ENCODE assay signal across 17 cellular contexts in genomic region chr2:95041824-95042442, GRCh38. TPM values are rescaled to one million over a fixed set of nuclear protein-coding genes. Genes with fewer than 3 reads are reported as not detected.
DNase-seq lines count a peak whose midpoint lies in the region; ATAC-seq and TF ChIP-seq lines count a peak whose summit lies in the region.
"Had no signal": no experiment of that assay in that cellular context is flagged by ENCODE, and none has a peak within 500 bp of the region (broad histone marks: within the 10 kb centered on the region; RNA-seq: fewer than 3 reads in every experiment).

No MANE protein-coding gene starts in this region.

- no peak overlapping the region for H2AFZ ChIP-seq in H9 (ENCODE audit: low read length)
- H2AFZ ChIP-seq in mesenchymal stem cell (ENCODE audit: low read depth, low read length), result no peak overlapping the region

- H3K23ac ChIP-seq in H9 (ENCODE audit: insufficient read length, low read depth, low read length) (no peak overlapping the region), mesenchymal stem cell (ENCODE audit: low read length in 2 of 2) (no peak overlapping the region)

- H4K91ac ChIP-seq in H9 (ENCODE audit: insufficient read length, low read depth, low read length), result no peak overlapping the region
- H4K91ac ChIP-seq in mesenchymal stem cell (ENCODE audit: low read length), result no peak overlapping the region

- no peak overlapping the region for H2BK15ac ChIP-seq in H9 (ENCODE audit: low read depth, low read length)
- no peak overlapping the region for H2BK15ac ChIP-seq in mesenchymal stem cell (ENCODE audit: low read depth, poor library complexity, severe bottlenecking)

- no peak overlapping the region for H3K4me2 ChIP-seq in H9 (ENCODE audit: insufficient read depth, insufficient read length, low read length)
- no peak overlapping the region for H3K4me2 ChIP-seq in mesenchymal stem cell (ENCODE audit: low read length, poor library complexity, severe bottlenecking)

- peak overlapping the region; percentile 18 to 88 (median 80) for H3K27ac Mint-ChIP-seq in CD4-positive, CD25-positive, alpha-beta regulatory T cell
- no peak overlapping the region for H3K27ac Mint-ChIP-seq in chondrocyte (ENCODE audit: unreplicated experiment)
- H3K27ac Mint-ChIP-seq in H9, result peak overlapping the region in 1 of 3 experiments; percentile 50; a peak in 1 of 7 replicates

- peaks cover 37% of the 10 kb centered on the region for H3K36me3 Mint-ChIP-seq in CD4-positive, CD25-positive, alpha-beta regulatory T cell
- H3K36me3 Mint-ChIP-seq in chondrocyte (ENCODE audit: low read depth) (no peaks in the 10 kb centered on the region), H9 (ENCODE audit: insufficient read depth in 1 of 3, low read depth in 3 of 3) (no peaks in the 10 kb centered on the region)

- H2BK5ac ChIP-seq in H9 (ENCODE audit: insufficient read length, low read length) (no peak overlapping the region), mesenchymal stem cell (ENCODE audit: low read depth, low read length, poor library complexity, severe bottlenecking) (no peak overlapping the region)

- no peak overlapping the region for H3K4me3 ChIP-seq in CD4-positive, CD25-positive, alpha-beta regulatory T cell (ENCODE audit: low read depth, low read length)
- no peak overlapping the region for H3K4me3 ChIP-seq in mesenchymal stem cell (ENCODE audit: insufficient read depth in 1 of 2, low read depth in 1 of 2, low read length in 2 of 2)
- H3K4me3 ChIP-seq: adrenal gland, colonic mucosa, mucosa of descending colon, ovary, testis had no signal

- no peak overlapping the region for H3K4ac ChIP-seq in H9 (ENCODE audit: low read depth, low read length)
- no peak overlapping the region for H3K4ac ChIP-seq in mesenchymal stem cell (ENCODE audit: low read depth in 1 of 2, low read length in 2 of 2)

- no peak for DNase-seq in CD4-positive, CD25-positive, alpha-beta regulatory T cell
- DNase-seq in chondrocyte (ENCODE audit: low spot score) (peak; percentile 66), SHP77 treated with DMSO at 0.1 percent for 48 hours (lab: John Stamatoyannopoulos, UW) (no peak), H9 (no peak), mesenchymal stem cell (no peak)
- DNase-seq: adrenal gland; colonic mucosa; glutamatergic neuron; mucosa of descending colon; NK-92 treated with Interleukin-12 subunit alpha and Interleukin-12 subunit beta, amount 100 ng/mL, for 24 hours; ovary; Right ventricle myocardium superior; testis had no signal

- H3K79me2 ChIP-seq in H9 (ENCODE audit: insufficient read depth, low read length), result no peaks in the 10 kb centered on the region

- no peaks in the 10 kb centered on the region for H3K27me3 ChIP-seq in CD4-positive, CD25-positive, alpha-beta regulatory T cell (ENCODE audit: control insufficient read depth, insufficient read depth, low read length)
- H3K27me3 ChIP-seq in H9 (ENCODE audit: insufficient read depth, low read length), result no peaks in the 10 kb centered on the region
- peaks cover 13 to 49% of the 10 kb centered on the region in 2 experiments for H3K27me3 ChIP-seq in mesenchymal stem cell (ENCODE audit: control insufficient read depth in 1 of 2, insufficient read depth in 1 of 2, low read length in 2 of 2)
- H3K27me3 ChIP-seq: adrenal gland, colonic mucosa, ovary, testis had no signal

- H2BK120ac ChIP-seq in H9 (ENCODE audit: low read depth, low read length, poor library complexity, severe bottlenecking) (no peak overlapping the region), mesenchymal stem cell (ENCODE audit: low read depth, low read length) (no peak overlapping the region)

- H2BK12ac ChIP-seq in H9 (ENCODE audit: insufficient read length, low read depth, low read length) (no peak overlapping the region), mesenchymal stem cell (ENCODE audit: low read length in 2 of 2) (no peak overlapping the region)

- no peaks in the 10 kb centered on the region for H3K23me2 ChIP-seq in H9 (ENCODE audit: insufficient read length, low read depth, low read length, poor library complexity, severe bottlenecking)

- no CpG with 5 or more reads among the region's 11 CpGs for WGBS in H9 (ENCODE audit: extremely low coverage, insufficient read length, low lambda C conversion rate)
- WGBS in mesenchymal stem cell, result 57% methylated on average over 11 of the region's 11 CpGs

- H2BK20ac ChIP-seq in H9 (ENCODE audit: low read depth, low read length, poor library complexity, severe bottlenecking), result no peak overlapping the region

- H3K27me3 Mint-ChIP-seq in CD4-positive, CD25-positive, alpha-beta regulatory T cell, result no peaks in the 10 kb centered on the region
- H3K27me3 Mint-ChIP-seq in chondrocyte (ENCODE audit: low read depth), result peaks cover 22% of the 10 kb centered on the region
- H3K27me3 Mint-ChIP-seq in H9 (ENCODE audit: low read depth), result peaks cover 52% of the 10 kb centered on the region

- no peak for ATAC-seq in CD4-positive, CD25-positive, alpha-beta regulatory T cell (ENCODE audit: low read depth in 2 of 2)
- ATAC-seq in GM18867 (IDR thresholded peaks at IDR 0.05; ENCODE audit: unreplicated experiment) (peak; percentile 43), HG03432 (IDR thresholded peaks at IDR 0.05; ENCODE audit: unreplicated experiment) (peak; percentile 30), HG02970 (IDR thresholded peaks at IDR 0.05; ENCODE audit: low FRiP score, unreplicated experiment) (no peak)

- no peak overlapping the region for H4K8ac ChIP-seq in H9 (replicated peaks; ENCODE audit: insufficient read length, low read depth, low read length)
- H4K8ac ChIP-seq in mesenchymal stem cell (ENCODE audit: low read length), result no peak overlapping the region

- no peak for TF ChIP-seq CTCF in chondrocyte (IDR thresholded peaks at IDR 0.05)
- TF ChIP-seq CTCF in H9 (conservative IDR thresholded peaks at IDR 0.05), result no peak

- H3K56ac ChIP-seq in H9 (ENCODE audit: insufficient read length, low read depth, low read length), result no peak overlapping the region

- H3K4me3 Mint-ChIP-seq in CD4-positive, CD25-positive, alpha-beta regulatory T cell, result peak overlapping the region in 2 of 4 donors; percentile 49 to 69
- H3K4me3 Mint-ChIP-seq in chondrocyte (ENCODE audit: unreplicated experiment) (no peak overlapping the region), H9 (no peak overlapping the region)

- H3K9ac ChIP-seq in H9 (ENCODE audit: extremely low read depth, insufficient read length, low read length) (no peak overlapping the region), mesenchymal stem cell (ENCODE audit: low read length) (no peak overlapping the region)

- peaks cover 10 to 99% (median 36%) of the 10 kb centered on the region in 4 donors for H3K4me1 Mint-ChIP-seq in CD4-positive, CD25-positive, alpha-beta regulatory T cell
- peaks cover 9% of the 10 kb centered on the region for H3K4me1 Mint-ChIP-seq in chondrocyte (ENCODE audit: low read depth)
- H3K4me1 Mint-ChIP-seq in H9, result peaks cover 7 to 20% of the 10 kb centered on the region in 2 experiments

- no peaks in the 10 kb centered on the region for H3K79me1 ChIP-seq in H9 (ENCODE audit: insufficient read depth, low read depth, low read length, poor library complexity, severe bottlenecking)
- H3K79me1 ChIP-seq in mesenchymal stem cell (replicated peaks; ENCODE audit: low read length, poor library complexity, severe bottlenecking), result no peaks in the 10 kb centered on the region

- no peak overlapping the region for H4K5ac ChIP-seq in H9 (ENCODE audit: insufficient read length, low read depth, low read length)

- H3K18ac ChIP-seq in H9 (ENCODE audit: insufficient read length, low read depth, low read length), result no peak overlapping the region
- no peak overlapping the region for H3K18ac ChIP-seq in mesenchymal stem cell (ENCODE audit: low read depth in 1 of 2, low read length in 2 of 2)

- peaks cover 0 to 5% (median 0%) of the 10 kb centered on the region in 7 donors for H3K9me3 Mint-ChIP-seq in CD4-positive, CD25-positive, alpha-beta regulatory T cell
- H3K9me3 Mint-ChIP-seq in chondrocyte (ENCODE audit: low read depth), result no peaks in the 10 kb centered on the region
- peaks cover 16 to 24% of the 10 kb centered on the region in 2 experiments for H3K9me3 Mint-ChIP-seq in H9

- H3T11ph ChIP-seq in H9 (ENCODE audit: low read length), result no peak overlapping the region

- H3K14ac ChIP-seq in H9 (ENCODE audit: insufficient read depth, low read length), result no peak overlapping the region
- H3K14ac ChIP-seq in mesenchymal stem cell (ENCODE audit: low read length in 2 of 2), result no peak overlapping the region

- H2AK5ac ChIP-seq in H9 (ENCODE audit: insufficient read length, low read length) (no peak overlapping the region), mesenchymal stem cell (ENCODE audit: low read length, severe bottlenecking) (no peak overlapping the region)

- H3K36me3 ChIP-seq in CD4-positive, CD25-positive, alpha-beta regulatory T cell (ENCODE audit: control insufficient read depth, insufficient read depth, low read length), result peaks cover 3% of the 10 kb centered on the region
- H3K36me3 ChIP-seq in mesenchymal stem cell (ENCODE audit: control insufficient read depth in 1 of 2, insufficient read depth in 2 of 2, low read depth in 1 of 2, low read length in 2 of 2), result no peaks in the 10 kb centered on the region
- H3K36me3 ChIP-seq: adrenal gland, colonic mucosa, ovary had no signal

- H3K9me3 ChIP-seq in CD4-positive, CD25-positive, alpha-beta regulatory T cell (ENCODE audit: control insufficient read depth in 2 of 2, low read length in 2 of 2), result no peaks in the 10 kb centered on the region
- no peaks in the 10 kb centered on the region for H3K9me3 ChIP-seq in H9 (ENCODE audit: control insufficient read depth, low read depth, low read length)
- H3K9me3 ChIP-seq in mesenchymal stem cell (ENCODE audit: control insufficient read depth, low read length), result no peaks in the 10 kb centered on the region
- H3K9me3 ChIP-seq: adrenal gland, colonic mucosa, mucosa of descending colon, ovary, testis had no signal

- peak overlapping the region; percentile 50 for H3K27ac ChIP-seq in CD4-positive, CD25-positive, alpha-beta regulatory T cell (ENCODE audit: insufficient read depth, low read length, poor library complexity, severe bottlenecking)
- H3K27ac ChIP-seq in H9 (ENCODE audit: insufficient read length, low read depth, low read length) (no peak overlapping the region), mesenchymal stem cell (ENCODE audit: low read length, poor library complexity, severe bottlenecking) (no peak overlapping the region)
- H3K27ac ChIP-seq: adrenal gland, colonic mucosa, epithelial cell of prostate, ovary, testis had no signal

- peaks cover 30% of the 10 kb centered on the region for H3K4me1 ChIP-seq in CD4-positive, CD25-positive, alpha-beta regulatory T cell (ENCODE audit: control insufficient read depth, insufficient read depth, low read length, poor library complexity, severe bottlenecking)
- H3K4me1 ChIP-seq in H9 (ENCODE audit: insufficient read depth, low read length), result no peaks in the 10 kb centered on the region
- peaks cover 7% of the 10 kb centered on the region for H3K4me1 ChIP-seq in mesenchymal stem cell (ENCODE audit: control insufficient read depth, insufficient read depth, low read depth, low read length)
- H3K4me1 ChIP-seq: colonic mucosa, testis had no signal

- H4K20me1 ChIP-seq in H9 (ENCODE audit: control insufficient read depth, insufficient read depth, insufficient read length), result no peaks in the 10 kb centered on the region

RNA-seq across cellular contexts. Expression of gene MAL, which starts 16.4 kb away (rescaled TPM):
- 130 TPM for total RNA-seq in CD4-positive, CD25-positive, alpha-beta regulatory T cell
- polyA plus RNA-seq in CD4-positive, CD25-positive, alpha-beta regulatory T cell, result 100 to 1,000 TPM; 173 to 263 (median 213) TPM
- total RNA-seq in chondrocyte, result not detected in 3 replicates
- not detected in 2 replicates for total RNA-seq in H9 (2021)
- polyA plus RNA-seq in mesenchymal stem cell (2013, experiment 1 of 2), result not detected
- polyA plus RNA-seq in mesenchymal stem cell (2013, experiment 2 of 2), result not detected

Comparison
In these comparisons a context has a peak if more than half of its experiments do, and no peak if none do; other contexts are left out.
1. ATAC-seq: peak in GM18867 (single experiment) and HG03432 (single experiment); none in CD4-positive, CD25-positive, alpha-beta regulatory T cell (0 of 2) and HG02970 (single experiment).
2. RNA of gene MAL, which starts 16.4 kb away (total RNA-seq): 130 TPM in CD4-positive, CD25-positive, alpha-beta regulatory T cell (single experiment); not detected in chondrocyte and not detected in H9; every median in the first group is over 100 times any median in the second.